ENCODE assay signal across 8 cellular contexts in genomic region chr19:48900477-48901452, GRCh38. TPM values are rescaled to one million over a fixed set of nuclear protein-coding genes. Genes with fewer than 3 reads are reported as not detected.
DNase-seq lines count a peak whose midpoint lies in the region; ATAC-seq lines count a peak whose summit lies in the region.

No MANE protein-coding gene starts in this region.

- DNase-seq in DMS 273 (lab: John Stamatoyannopoulos, UW; ENCODE audit: unreplicated experiment) (peak; percentile 47), DMS 273 treated with DMSO at 0.1 percent for 48 hours (lab: John Stamatoyannopoulos, UW) (no peak), M059J (ENCODE audit: low read depth) (peak; percentile 46), adipocyte (ENCODE audit: low read depth) (peak; percentile 39), left ventricle myocardium superior (no peak), sciatic nerve (ENCODE audit: low spot score) (no peak)

- intact Hi-C loops in left ventricle myocardium superior (cut with micrococcal nuclease) (no loop called here), sciatic nerve (cut with DNase I) (loop anchor here (10.0 kb wide), 1 partner anchor 54 kb away; the partner anchor contains the start of gene BAX)

- peaks cover 16% of the 10 kb centered on the region for H3K4me1 ChIP-seq in adipocyte (ENCODE audit: control insufficient read depth, insufficient read depth, low read length)

- no peaks in the 10 kb centered on the region for H3K27me3 ChIP-seq in adipocyte (replicated peaks; ENCODE audit: control insufficient read depth, insufficient read depth, low read length)

- ATAC-seq in left ventricle myocardium superior (peak; percentile 15), sciatic nerve (peak; percentile 48), HG02981 (IDR thresholded peaks at IDR 0.05; ENCODE audit: unreplicated experiment) (no peak), HG03457 (IDR thresholded peaks at IDR 0.05; ENCODE audit: unreplicated experiment) (no peak)

- H3K9ac ChIP-seq in adipocyte (ENCODE audit: low read length) = peak overlapping the region; percentile 98

- H3K4me3 ChIP-seq in adipocyte (ENCODE audit: low read length) = peak overlapping the region; percentile 98

- H3K9me3 ChIP-seq in adipocyte (ENCODE audit: control insufficient read depth, low read length) = no peaks in the 10 kb centered on the region

- H3K36me3 ChIP-seq in adipocyte (ENCODE audit: control insufficient read depth, insufficient read depth, low read length, severe bottlenecking) = peaks cover 22% of the 10 kb centered on the region

RNA-seq across cellular contexts. Expression of gene NUCB1, which starts 0.7 kb away (rescaled TPM):
- 236 and 301 TPM in 2 replicates for total RNA-seq in M059J (2014; rRNA removed; shearing (Covaris generic))
- total RNA-seq in left ventricle myocardium superior (265 TPM), sciatic nerve (262 TPM)

RNA-seq across cellular contexts. Expression of gene TULP2, which starts 2.2 kb away (rescaled TPM):
- not detected in 2 replicates for total RNA-seq in M059J (2014; rRNA removed; shearing (Covaris generic))
- total RNA-seq in left ventricle myocardium superior (not detected), sciatic nerve (1.1 TPM)

RNA-seq across cellular contexts. Expression of gene PPP1R15A, which starts 28.5 kb away (rescaled TPM):
- total RNA-seq in M059J (2014; rRNA removed; shearing (Covaris generic)) = 31.1 and 40.5 TPM in 2 replicates
- total RNA-seq in left ventricle myocardium superior = 63.0 TPM
- 95.8 TPM for total RNA-seq in sciatic nerve

RNA-seq across cellular contexts. Expression of gene PLEKHA4, which starts 32.3 kb away (rescaled TPM):
- total RNA-seq in M059J (2014; rRNA removed; shearing (Covaris generic)) = 4.3 and 5.0 TPM in 2 replicates
- total RNA-seq in left ventricle myocardium superior (22.2 TPM), sciatic nerve (519 TPM)

RNA-seq across cellular contexts. Expression of gene DHDH, which starts 32.7 kb away (rescaled TPM):
- 0.15 TPM in 1 of 2 replicates, not detected in the other for total RNA-seq in M059J (2014; rRNA removed; shearing (Covaris generic))
- total RNA-seq in left ventricle myocardium superior (not detected), sciatic nerve (1.1 TPM)

Comparison
In these comparisons a context has a peak if more than half of its experiments do, and no peak if none do; other contexts are left out.
1. DNase-seq: peak in DMS 273 (single experiment), M059J (single experiment) and adipocyte (single experiment); none in DMS 273 treated with DMSO at 0.1 percent for 48 hours (single experiment), left ventricle myocardium superior (single experiment) and sciatic nerve (single experiment).
2. ATAC-seq: peak in left ventricle myocardium superior (single experiment) and sciatic nerve (single experiment); none in HG02981 (single experiment) and HG03457 (single experiment).